28 cellular contexts compared by ENCODE assay signal in genomic region chr17:19904924-19905323, GRCh38. TPM values are rescaled to one million over a fixed set of nuclear protein-coding genes. Genes with fewer than 3 reads are reported as not detected.
DNase-seq lines count a peak whose midpoint lies in the region; ATAC-seq and FAIRE-seq lines count a peak whose summit lies in the region.
"Had no signal": no experiment of that assay in that cellular context is flagged by ENCODE, and none has a peak within 500 bp of the region (broad histone marks: within the 10 kb centered on the region; RNA-seq: fewer than 3 reads in every experiment).

No MANE protein-coding gene starts in this region.

- H3K4me3 ChIP-seq in small intestine (ENCODE audit: low read depth in 1 of 2, low read length in 2 of 2), result no peak overlapping the region
- H3K4me3 ChIP-seq: PC-9, suprapubic skin had no signal

- H3K9me3 ChIP-seq in small intestine (ENCODE audit: control insufficient read depth, low read depth), result no peaks in the 10 kb centered on the region
- H3K9me3 ChIP-seq: suprapubic skin had no signal

- H3K36me3 ChIP-seq in small intestine (ENCODE audit: control insufficient read depth in 2 of 2, insufficient read depth in 2 of 2, low read length in 2 of 2), result peaks cover 5 to 22% of the 10 kb centered on the region in 2 donors

- DNase-seq in CD1c-positive myeloid dendritic cell (ENCODE audit: extremely low spot score) (peak; percentile 76), left cardiac atrium (peak; percentile 42), mesenteric fat pad (ENCODE audit: low spot score) (peak; percentile 75), substantia nigra (lab: John Stamatoyannopoulos, UW) (peak in 32 of 49 donors; percentile 2 to 57 (median 26)), SW480 (ENCODE audit: low spot score) (no peak), small intestine (no peak)
- DNase-seq in activated effector memory CD4-positive, alpha-beta T cell treated with Interleukin-2 at 50 U/mL for 16 hours, result no peak
- DNase-seq: ACHN; activated CD4-positive, alpha-beta T cell treated with anti-CD3 and anti-CD28 coated beads, Interleukin-2, amount 10 ng/mL, durations not matched to agents 7 days and 5 days; activated naive CD4-positive, alpha-beta T cell; activated T-cell treated with anti-CD3 and anti-CD28 coated beads, Interleukin-2, amount 50 U/mL, for 4 hours; amniotic stem cell; brain microvascular endothelial cell; COR-L47; GF-D8; glutamatergic neuron; NCI-H187 treated with DMSO at 0.1 percent for 48 hours; NCI-H524 treated with DMSO at 0.1 percent for 48 hours; PC-9; SHP77; stimulated activated CD4-positive, alpha-beta T cell treated with anti-CD3 and anti-CD28 coated beads, Interleukin-15, amount 100 ng/mL, for 24 hours; stimulated activated naive B cell treated with anti-CD40 and anti-IgM and Interleukin-4, amounts not matched to agents 10 μg/mL and 1 μg/mL and 100 μg/mL, for 72 hours; T1000 had no signal

- H3K27ac ChIP-seq in substantia nigra (ENCODE audit: low read depth, low read length, poor library complexity, severe bottlenecking), result no peak overlapping the region
- no peak overlapping the region for H3K27ac ChIP-seq in small intestine (ENCODE audit: low read depth in 1 of 2, low read length in 1 of 2)
- H3K27ac ChIP-seq: brain microvascular endothelial cell, suprapubic skin had no signal

- WGBS in small intestine, 3 donors, result 79 to 86% (median 80%) methylated on average over 5 of the region's 5 CpGs

- FAIRE-seq in small intestine (lab: Jason Lieb, UNC), result no peak
- FAIRE-seq: GM19239, H54 had no signal

- intact Hi-C loops in left cardiac atrium (cut with DNase I), result no loop called here

- ATAC-seq in left cardiac atrium, result peak in 1 of 2 donors; percentile 46
- ATAC-seq: activated T-cell treated with anti-CD3 and anti-CD28 coated beads, Interleukin-2, amount 50 U/mL, for 4 hours; natural killer cell treated with Interleukin-12 subunit alpha and Interleukin-12 subunit beta and Interleukin-15 and Interleukin-18, amount 100 ng/mL, for 72 hours; WTC11 had no signal

- H3K27me3 ChIP-seq in small intestine (ENCODE audit: control insufficient read depth in 2 of 2, insufficient read depth in 2 of 2, low read length in 2 of 2), result no peaks in the 10 kb centered on the region
- H3K27me3 ChIP-seq: brain microvascular endothelial cell, suprapubic skin had no signal

- H3K4me1 ChIP-seq in small intestine (ENCODE audit: control insufficient read depth in 2 of 2, insufficient read depth in 1 of 2, low read depth in 1 of 2, low read length in 1 of 2), result no peaks in the 10 kb centered on the region
- H3K4me1 ChIP-seq: suprapubic skin had no signal

RNA-seq across cellular contexts. Expression of gene ULK2, which starts 37.2 kb away (rescaled TPM):
- total RNA-seq in left cardiac atrium (10 to 100 TPM; 14.2 to 14.6 TPM), mesenteric fat pad (31.7 TPM)
- 1 to 10 TPM; 1.8 to 4.0 (median 3.0) TPM for polyA plus RNA-seq in small intestine

Comparison
In these comparisons a context has a peak if more than half of its experiments do, and no peak if none do; other contexts are left out.
1. DNase-seq: peak in CD1c-positive myeloid dendritic cell (single experiment), left cardiac atrium (single experiment), mesenteric fat pad (single experiment) and substantia nigra (32 of 49); none in SW480 (single experiment), activated effector memory CD4-positive, alpha-beta T cell treated with Interleukin-2 at 50 U/mL for 16 hours (single experiment) and small intestine (single experiment).